In the genomic region with DNA sequence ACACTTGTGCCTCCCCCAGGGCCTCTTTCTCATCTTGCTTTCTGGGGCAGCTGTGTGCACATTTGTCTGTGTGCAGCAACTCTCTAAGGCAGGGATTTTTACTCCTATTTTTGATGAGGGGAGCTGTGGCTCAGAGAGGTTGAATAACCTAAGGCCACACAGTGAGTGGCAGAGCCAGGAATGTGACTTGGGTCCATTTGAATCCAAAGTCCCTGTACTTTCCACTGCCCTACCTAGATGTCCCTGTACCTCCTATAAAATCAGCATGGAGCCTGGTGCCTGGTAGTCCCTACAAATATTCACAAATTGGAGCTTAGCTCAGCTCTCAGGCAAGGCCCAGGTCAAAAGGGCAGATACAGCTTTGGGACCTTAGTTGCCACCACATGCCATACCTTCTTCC, we compare ENCODE assay signal across 15 cellular contexts. TPM values are rescaled to one million over a fixed set of nuclear protein-coding genes. Genes with fewer than 3 reads are reported as not detected.
DNase-seq lines count a peak whose midpoint lies in the region; ATAC-seq, FAIRE-seq and TF ChIP-seq lines count a peak whose summit lies in the region.
"Had no signal": no experiment of that assay in that cellular context is flagged by ENCODE, and none has a peak within 500 bp of the region (broad histone marks: within the 10 kb centered on the region; RNA-seq: fewer than 3 reads in every experiment).

No MANE protein-coding gene starts in this region.

- peaks cover 5 to 22% of the 10 kb centered on the region in 2 experiments; a peak in 4 of 5 replicates for H3K27me3 ChIP-seq in HepG2 (ENCODE audit: control insufficient read depth in 1 of 2, insufficient read depth in 2 of 2, low read length in 2 of 2)
- no peaks in the 10 kb centered on the region for H3K27me3 ChIP-seq in right lobe of liver
- no peaks in the 10 kb centered on the region for H3K27me3 ChIP-seq in liver (ENCODE audit: control insufficient read depth in 4 of 4, insufficient read depth in 4 of 4, low read length in 3 of 4)
- no peaks in the 10 kb centered on the region for H3K27me3 ChIP-seq in small intestine (ENCODE audit: control insufficient read depth in 2 of 2, insufficient read depth in 2 of 2, low read length in 2 of 2)
- H3K27me3 ChIP-seq in transverse colon: no peaks in the 10 kb centered on the region
- H3K27me3 ChIP-seq: BLaER1 had no signal

- TF ChIP-seq CTCF in HepG2 (CRISPR knock-in tag; IDR thresholded peaks at IDR 0.05): no peak
- no peak for TF ChIP-seq CTCF in right lobe of liver (IDR thresholded peaks at IDR 0.05)
- no peak for TF ChIP-seq CTCF in liver (IDR thresholded peaks at IDR 0.05; ENCODE audit: low read depth, low read length, missing input control)
- TF ChIP-seq CTCF in transverse colon (IDR thresholded peaks at IDR 0.05): no peak
- TF ChIP-seq CTCF in chondrocyte (IDR thresholded peaks at IDR 0.05): no peak

- no TSS peak for BruUV-seq in HepG2 (replicated peaks; lab: Mats Ljungman, UMichigan)

- no peaks in the 10 kb centered on the region for H3K9me3 ChIP-seq in HepG2 (ENCODE audit: low read length)
- no peaks in the 10 kb centered on the region for H3K9me3 ChIP-seq in right lobe of liver
- no peaks in the 10 kb centered on the region for H3K9me3 ChIP-seq in liver (ENCODE audit: control insufficient read depth in 4 of 4, low read length in 3 of 4)
- no peaks in the 10 kb centered on the region for H3K9me3 ChIP-seq in small intestine (ENCODE audit: control insufficient read depth, low read depth)
- no peaks in the 10 kb centered on the region for H3K9me3 ChIP-seq in transverse colon
- H3K9me3 ChIP-seq: BLaER1, Caco-2 had no signal

- H3K4me1 ChIP-seq in HepG2 (ENCODE audit: insufficient read depth, low read length) (peaks cover 87% of the 10 kb centered on the region), right lobe of liver (peaks cover 0 to 25% (median 9%) of the 10 kb centered on the region in 4 donors), liver (ENCODE audit: control insufficient read depth in 4 of 4, insufficient read depth in 4 of 4, low read length in 3 of 4) (peaks cover 9 to 31% (median 26%) of the 10 kb centered on the region in 4 donors), small intestine (ENCODE audit: control insufficient read depth in 2 of 2, insufficient read depth in 1 of 2, low read depth in 1 of 2, low read length in 1 of 2) (peaks cover 0 to 9% of the 10 kb centered on the region in 2 donors), transverse colon (peaks cover 0 to 38% (median 26%) of the 10 kb centered on the region in 4 donors)

- H3K36me3 Mint-ChIP-seq in chondrocyte (ENCODE audit: low read depth): no peaks in the 10 kb centered on the region

- H3K27me3 Mint-ChIP-seq in chondrocyte (ENCODE audit: low read depth): peaks cover 6% of the 10 kb centered on the region

- H3K9ac ChIP-seq in HepG2 (ENCODE audit: insufficient read depth, low read depth, low read length) (no peak overlapping the region), liver (ENCODE audit: low read depth in 1 of 2, low read length in 2 of 2) (no peak overlapping the region)
- H3K9ac ChIP-seq: BLaER1 had no signal

- H3K27ac ChIP-seq in HepG2 (ENCODE audit: extremely low read length, insufficient read depth, low read length) (no peak overlapping the region), right lobe of liver (no peak overlapping the region), liver (ENCODE audit: low read depth in 1 of 2, low read length in 2 of 2) (no peak overlapping the region), small intestine (ENCODE audit: low read depth in 1 of 2, low read length in 1 of 2) (peak overlapping the region; percentile 22 to 87), transverse colon (peak overlapping the region in 2 of 4 donors; percentile 43 to 96)
- H3K27ac ChIP-seq: BLaER1 had no signal

- H3K36me3 ChIP-seq in HepG2 (replicated peaks in 1 of 2; ENCODE audit: control insufficient read depth in 1 of 2, insufficient read depth in 2 of 2, low read length in 2 of 2) (no peaks in the 10 kb centered on the region), right lobe of liver (no peaks in the 10 kb centered on the region), liver (ENCODE audit: control insufficient read depth in 4 of 4, insufficient read depth in 3 of 4, low read depth in 1 of 4, low read length in 3 of 4) (no peaks in the 10 kb centered on the region), small intestine (ENCODE audit: control insufficient read depth in 2 of 2, insufficient read depth in 2 of 2, low read length in 2 of 2) (no peaks in the 10 kb centered on the region), transverse colon (no peaks in the 10 kb centered on the region)
- H3K36me3 ChIP-seq: BLaER1 had no signal

- TF ChIP-seq RAD21 in HepG2 (CRISPR knock-in tag; IDR thresholded peaks at IDR 0.05): no peak
- TF ChIP-seq RAD21 in liver (IDR thresholded peaks at IDR 0.05): no peak

- no peak overlapping the region for H3K4me3 Mint-ChIP-seq in chondrocyte (ENCODE audit: unreplicated experiment)

- no peak overlapping the region for H2AFZ ChIP-seq in HepG2 (ENCODE audit: low read length)

- peak overlapping the region; percentile 79 for H3K4me2 ChIP-seq in HepG2 (ENCODE audit: low read depth, low read length)
- H3K4me2 ChIP-seq: BLaER1 had no signal

- POLR2A ChIA-PET in HepG2 (lab: Yijun Ruan, JAX): interaction anchor here (0.7 to 1.5 kb wide), 3 partner anchors 41 to 194 kb away, joined by 3 to 5 read pairs (median 4); no protein-coding TSS in a partner anchor

- H3K4me3 ChIP-seq in HepG2 (replicated peaks in 1 of 3; ENCODE audit: insufficient read depth in 1 of 3, low read depth in 2 of 3, low read length in 3 of 3): peak overlapping the region in 1 of 3 experiments; percentile 90; a peak in 1 of 6 replicates
- H3K4me3 ChIP-seq in right lobe of liver: no peak overlapping the region
- H3K4me3 ChIP-seq in liver (ENCODE audit: low read depth in 1 of 3, low read length in 3 of 3): no peak overlapping the region
- no peak overlapping the region for H3K4me3 ChIP-seq in small intestine (ENCODE audit: low read depth in 1 of 2, low read length in 2 of 2)
- no peak overlapping the region for H3K4me3 ChIP-seq in transverse colon
- H3K4me3 ChIP-seq: BLaER1 had no signal

- H3K9me3 Mint-ChIP-seq in chondrocyte (ENCODE audit: low read depth): no peaks in the 10 kb centered on the region
- H3K9me3 Mint-ChIP-seq: CD8-positive, alpha-beta memory T cell had no signal

- in situ Hi-C loops in HepG2 (cut with HindIII; ENCODE audit: extremely low pct_ligation_motif_present, low pct_unique_long_range_greater_than_20kb): loop anchor here (5.0 kb wide), 1 partner anchor 43 kb away; no protein-coding TSS in a partner anchor
- in situ Hi-C loops in transverse colon (cut with MboI; ENCODE audit: low pct_ligation_motif_present in 1 of 4, low pct_unique_long_range_greater_than_20kb in 1 of 4, low sequenced_read_pairs in 3 of 4): loop anchor here (5.0 to 25.0 kb wide), 6 partner anchors 101 to 319 kb away; no protein-coding TSS in a partner anchor

- no peak overlapping the region for H3K27ac Mint-ChIP-seq in chondrocyte (ENCODE audit: unreplicated experiment)
- H3K27ac Mint-ChIP-seq: CD8-positive, alpha-beta memory T cell had no signal

- CTCF ChIA-PET in HepG2 (lab: Yijun Ruan, JAX; ENCODE audit: low intra/inter-chr PET ratio, low total read pairs): no interaction called here

- no peak for TF ChIP-seq POLR2A in HepG2 (IDR thresholded peaks at IDR 0.05; ENCODE audit: insufficient read depth in 1 of 2, low read depth in 2 of 2, low read length in 2 of 2)
- TF ChIP-seq POLR2A in right lobe of liver (IDR thresholded peaks at IDR 0.05): no peak
- TF ChIP-seq POLR2A in transverse colon (IDR thresholded peaks at IDR 0.05): no peak

- intact Hi-C loops in HepG2 (cut with micrococcal nuclease; ENCODE audit: unreplicated experiment): loop anchor here (10.0 kb wide), 1 partner anchor 1869 kb away; no protein-coding TSS in a partner anchor
- intact Hi-C loops in right lobe of liver (cut with DNase I): loop anchor here (5.0 to 10.0 kb wide), 2 partner anchors 51 to 312 kb away; no protein-coding TSS in a partner anchor
- intact Hi-C loops in transverse colon (cut with DNase I; ENCODE audit: low total_unique reads): loop anchor here (5.0 kb wide), 1 partner anchor 387 kb away; no protein-coding TSS in a partner anchor

- no peak for FAIRE-seq in HepG2 (lab: Jason Lieb, UNC)
- no peak for FAIRE-seq in small intestine (lab: Jason Lieb, UNC)
- FAIRE-seq: H54 had no signal

- TF ChIP-seq EP300 in HepG2 (IDR thresholded peaks at IDR 0.05; ENCODE audit: low read depth in 2 of 2, low read length in 2 of 2) (no peak), HepG2 (CRISPR knock-in tag; IDR thresholded peaks at IDR 0.05; ENCODE audit: borderline replicate concordance) (no peak), transverse colon (IDR thresholded peaks at IDR 0.05; ENCODE audit: low read depth) (no peak)

- H4K20me1 ChIP-seq in HepG2 (ENCODE audit: insufficient read depth, low read length): peaks cover 5% of the 10 kb centered on the region; the same call in 1 of the 2 replicates

- ATAC-seq in HepG2 (no peak), right lobe of liver (no peak), GM18868 (IDR thresholded peaks at IDR 0.05; ENCODE audit: unreplicated experiment) (no peak)
- ATAC-seq: HCT116 had no signal

- peaks cover 7% of the 10 kb centered on the region for H3K79me2 ChIP-seq in HepG2 (ENCODE audit: insufficient read depth, low read length)

- DNase-seq in HepG2 (ENCODE audit: low spot score): no peak
- DNase-seq in right lobe of liver: no peak
- peak; percentile 81 for DNase-seq in small intestine
- no peak for DNase-seq in transverse colon
- DNase-seq in chondrocyte (ENCODE audit: low spot score): no peak
- DNase-seq: 8988T; AML-193; Caco-2; CD8-positive, alpha-beta memory T cell; DMS 273 treated with DMSO at 0.1 percent for 48 hours had no signal

- peaks cover 7% of the 10 kb centered on the region for H3K4me1 Mint-ChIP-seq in chondrocyte (ENCODE audit: low read depth)

RNA-seq across cellular contexts. Expression of gene VEGFA, which starts 4.2 kb away (rescaled TPM):
- total RNA-seq in HepG2 (2016; rRNA removed; fragmentation: Illumina TruSeq; extraction: Trizol) (34.1 and 68.1 TPM in 2 replicates), right lobe of liver (100 to 1,000 TPM in 5 of 6 experiments, 10 to 100 TPM in 1; 91.3 to 571 (median 132) TPM), liver (100 to 1,000 TPM in 1 of 2 donors, 10 to 100 TPM in 1; 35.5 to 160 TPM), transverse colon (100 to 1,000 TPM; 131 to 608 (median 203) TPM), chondrocyte (24.8 to 139 TPM (median 137 TPM) in 3 replicates)
- 13.4 and 14.2 TPM in 2 replicates for total RNA-seq in HepG2 (2016; cell fraction: cytosol; rRNA removed; fragmentation: Illumina TruSeq; extraction: Trizol; ENCODE audit: low read depth)
- total RNA-seq in HepG2 (2016; cell fraction: insoluble cytoplasmic fraction; rRNA removed; fragmentation: Illumina TruSeq; extraction: Trizol): 26.8 and 72.7 TPM in 2 replicates
- total RNA-seq in HepG2 (2016; cell fraction: membrane; rRNA removed; fragmentation: Illumina TruSeq; extraction: Trizol): 33.1 and 34.4 TPM in 2 replicates
- total RNA-seq in HepG2 (2016; cell fraction: nucleus; rRNA removed; fragmentation: Illumina TruSeq; extraction: Trizol): 81.5 and 95.8 TPM in 2 replicates
- polyA plus RNA-seq in HepG2 (2011; rRNA removed) (629 and 1,104 TPM in 2 replicates), liver (10 to 100 TPM; 14.7 to 94.8 TPM), small intestine (100 to 1,000 TPM; 100 to 144 (median 107) TPM)
- 292 and 298 TPM in 2 replicates for polyA plus RNA-seq in HepG2 (2011; cell fraction: cytosol; rRNA removed)
- polyA plus RNA-seq in HepG2 (2011; cell fraction: nucleus; rRNA removed): 3,652 and 4,474 TPM in 2 replicates
- polyA plus RNA-seq in HepG2 (2012): 463 and 546 TPM in 2 replicates
- polyA plus RNA-seq in HepG2 (2016; cell fraction: cytosol; fragmentation: Illumina TruSeq; extraction: Trizol; ENCODE audit: low read depth): 9.2 and 10.7 TPM in 2 replicates
- 34.1 and 41.6 TPM in 2 replicates for polyA plus RNA-seq in HepG2 (2016; cell fraction: insoluble cytoplasmic fraction; fragmentation: Illumina TruSeq; extraction: Trizol; ENCODE audit: low read depth)
- 24.8 and 25.3 TPM in 2 replicates for polyA plus RNA-seq in HepG2 (2016; cell fraction: membrane; fragmentation: Illumina TruSeq; extraction: Trizol; ENCODE audit: low read depth)
- 253 and 267 TPM in 2 replicates for polyA plus RNA-seq in HepG2 (2016; cell fraction: nucleus; fragmentation: Illumina TruSeq; extraction: Trizol; ENCODE audit: insufficient read depth, low read depth)
- 238 and 645 TPM in 2 replicates for polyA minus RNA-seq in HepG2 (2011; rRNA and poly(A)+ RNA removed; ENCODE audit: low replicate concordance)
- 122 and 136 TPM in 2 replicates for polyA minus RNA-seq in HepG2 (2011; cell fraction: cytosol; rRNA and poly(A)+ RNA removed)
- 312 and 405 TPM in 2 replicates for polyA minus RNA-seq in HepG2 (2011; cell fraction: nucleus; rRNA and poly(A)+ RNA removed)
- polyA plus RNA-seq: CD8-positive, alpha-beta memory T cell had no signal

Comparison
In these comparisons a context has a peak if more than half of its experiments do, and no peak if none do; other contexts are left out.
1. H3K27ac ChIP-seq: peak in small intestine (2 of 2); none in HepG2 (single experiment), right lobe of liver (0 of 3) and liver (0 of 2).